ENCODE assay signal across 13 cellular contexts in genomic region chr13:23509781-23510543, GRCh38.
A peak's percentile ranks its signal among the peaks of the same experiment; 100 is the strongest.
DNase-seq lines count a peak whose midpoint lies in the region; ATAC-seq and TF ChIP-seq lines count a peak whose summit lies in the region.
"Had no signal": no experiment of that assay in that cellular context is flagged by ENCODE, and none has a peak within 500 bp of the region (broad histone marks: within the 10 kb centered on the region; RNA-seq: fewer than 3 reads in every experiment).

No MANE protein-coding gene starts in this region.

- ATAC-seq in HG02642 (IDR thresholded peaks at IDR 0.05; ENCODE audit: poor library complexity, unreplicated experiment), result no peak
- ATAC-seq: stimulated activated naive B cell treated with anti-CD40 and anti-IgM and Interleukin-4, amounts not matched to agents 10 μg/mL and 1 μg/mL and 100 μg/mL, for 72 hours had no signal

- H4K91ac ChIP-seq in mesenchymal stem cell (ENCODE audit: low read length), result no peak overlapping the region

- no peak overlapping the region for H3K4ac ChIP-seq in mesenchymal stem cell (ENCODE audit: low read depth in 1 of 2, low read length in 2 of 2)

- no peak overlapping the region for H3K4me2 ChIP-seq in Karpas-422 (ENCODE audit: low read depth, low read length, poor library complexity, severe bottlenecking)
- no peak overlapping the region for H3K4me2 ChIP-seq in mesenchymal stem cell (ENCODE audit: low read length, poor library complexity, severe bottlenecking)

- H3K79me2 ChIP-seq in Karpas-422 (ENCODE audit: low read length), result no peaks in the 10 kb centered on the region

- H3K4me3 ChIP-seq in AG10803 (ENCODE audit: low read length) (no peak overlapping the region), Karpas-422 (ENCODE audit: low read length) (no peak overlapping the region), cardiac fibroblast (replicated peaks in 1 of 2; ENCODE audit: low read depth in 2 of 2, low read length in 2 of 2) (no peak overlapping the region), mesenchymal stem cell (ENCODE audit: insufficient read depth in 1 of 2, low read depth in 1 of 2, low read length in 2 of 2) (no peak overlapping the region)
- H3K4me3 ChIP-seq: HAP-1 had no signal

- WGBS in mesenchymal stem cell, result 98% methylated on average over 4 of the region's 7 CpGs

- no peak overlapping the region for H2BK12ac ChIP-seq in mesenchymal stem cell (ENCODE audit: low read length in 2 of 2)

- H3K9ac ChIP-seq in Karpas-422 (ENCODE audit: low read length) (no peak overlapping the region), mesenchymal stem cell (ENCODE audit: low read length) (peak overlapping the region; percentile 48)

- no peak for TF ChIP-seq CTCF in AG10803 (conservative IDR thresholded peaks at IDR 0.05; ENCODE audit: low read length)
- TF ChIP-seq CTCF in cardiac fibroblast (IDR thresholded peaks at IDR 0.05; ENCODE audit: low read depth, low read length), result no peak

- no peak overlapping the region for H3K23ac ChIP-seq in mesenchymal stem cell (ENCODE audit: low read length in 2 of 2)

- H2BK120ac ChIP-seq in mesenchymal stem cell (ENCODE audit: low read depth, low read length), result no peak overlapping the region

- H2AFZ ChIP-seq in Karpas-422 (ENCODE audit: low read length) (no peak overlapping the region), mesenchymal stem cell (ENCODE audit: low read depth, low read length) (no peak overlapping the region)

- peaks cover 6% of the 10 kb centered on the region for H3K4me1 ChIP-seq in Karpas-422 (ENCODE audit: low read length)
- peaks cover 8% of the 10 kb centered on the region for H3K4me1 ChIP-seq in mesenchymal stem cell (ENCODE audit: control insufficient read depth, insufficient read depth, low read depth, low read length)
- H3K4me1 ChIP-seq: HAP-1 had no signal

- no peak overlapping the region for H3K27ac ChIP-seq in Karpas-422 (ENCODE audit: low read length)
- peak overlapping the region; percentile 38 for H3K27ac ChIP-seq in mesenchymal stem cell (ENCODE audit: low read length, poor library complexity, severe bottlenecking)
- H3K27ac ChIP-seq: C4-2B had no signal

- DNase-seq in AG10803 (ENCODE audit: low read depth), result peak; percentile 78
- peak; percentile 26 for DNase-seq in Karpas-422
- peak; percentile 55 to 82 for DNase-seq in cardiac fibroblast (ENCODE audit: low read depth in 2 of 2)
- DNase-seq in mesenchymal stem cell, result peak; percentile 62
- DNase-seq in activated CD4-positive, CD25-positive, alpha-beta regulatory T cell treated with anti-CD3 and anti-CD28 coated beads, Interleukin-2, amount 50 U/mL, for 72 hours, result no peak
- DNase-seq in NCI-H2196 treated with DMSO at 0.1 percent for 48 hours (lab: John Stamatoyannopoulos, UW; ENCODE audit: unreplicated experiment), result no peak
- no peak for DNase-seq in DMS 273 treated with DMSO at 0.1 percent for 48 hours (lab: John Stamatoyannopoulos, UW)
- DNase-seq: dermis blood vessel endothelial cell; NCI-H2081; stimulated activated naive B cell treated with anti-CD40 and anti-IgM and Interleukin-4, amounts not matched to agents 10 μg/mL and 1 μg/mL and 100 μg/mL, for 72 hours had no signal

- H3K79me1 ChIP-seq in mesenchymal stem cell (replicated peaks; ENCODE audit: low read length, poor library complexity, severe bottlenecking), result no peaks in the 10 kb centered on the region

- no peak overlapping the region for H2BK5ac ChIP-seq in mesenchymal stem cell (ENCODE audit: low read depth, low read length, poor library complexity, severe bottlenecking)

- H3K36me3 ChIP-seq in Karpas-422 (ENCODE audit: insufficient read depth, low read length) (no peaks in the 10 kb centered on the region), mesenchymal stem cell (ENCODE audit: control insufficient read depth in 1 of 2, insufficient read depth in 2 of 2, low read depth in 1 of 2, low read length in 2 of 2) (no peaks in the 10 kb centered on the region)
- H3K36me3 ChIP-seq: HAP-1 had no signal

- H3K9me3 ChIP-seq in Karpas-422 (ENCODE audit: low read length) (no peaks in the 10 kb centered on the region), mesenchymal stem cell (ENCODE audit: control insufficient read depth, low read length) (no peaks in the 10 kb centered on the region)
- H3K9me3 ChIP-seq: HAP-1 had no signal

- no peak overlapping the region for H2AK5ac ChIP-seq in mesenchymal stem cell (ENCODE audit: low read length, severe bottlenecking)

- no peak overlapping the region for H3K14ac ChIP-seq in mesenchymal stem cell (ENCODE audit: low read length in 2 of 2)

- H3K18ac ChIP-seq in mesenchymal stem cell (ENCODE audit: low read depth in 1 of 2, low read length in 2 of 2), result no peak overlapping the region

- no peak overlapping the region for H2BK15ac ChIP-seq in mesenchymal stem cell (ENCODE audit: low read depth, poor library complexity, severe bottlenecking)

- H3K27me3 ChIP-seq in Karpas-422 (ENCODE audit: low read length) (no peaks in the 10 kb centered on the region), mesenchymal stem cell (ENCODE audit: control insufficient read depth in 1 of 2, insufficient read depth in 1 of 2, low read length in 2 of 2) (peaks cover 0 to 28% of the 10 kb centered on the region in 2 experiments)

- no peaks in the 10 kb centered on the region for H4K20me1 ChIP-seq in Karpas-422 (ENCODE audit: insufficient read depth, low read depth, low read length)

- no peaks in the 10 kb centered on the region for H3K9me2 ChIP-seq in Karpas-422 (replicated peaks; ENCODE audit: insufficient read depth, low read length)

- no peak overlapping the region for H4K8ac ChIP-seq in mesenchymal stem cell (ENCODE audit: low read length)

Comparison
In these comparisons a context has a peak if more than half of its experiments do, and no peak if none do; other contexts are left out.
1. DNase-seq: peak in AG10803 (single experiment), Karpas-422 (single experiment), cardiac fibroblast (2 of 2) and mesenchymal stem cell (single experiment); none in activated CD4-positive, CD25-positive, alpha-beta regulatory T cell treated with anti-CD3 and anti-CD28 coated beads, Interleukin-2, amount 50 U/mL, for 72 hours (single experiment), NCI-H2196 treated with DMSO at 0.1 percent for 48 hours (single experiment) and DMS 273 treated with DMSO at 0.1 percent for 48 hours (single experiment).